1 cellular context compared by ENCODE assay signal in the genomic region with DNA sequence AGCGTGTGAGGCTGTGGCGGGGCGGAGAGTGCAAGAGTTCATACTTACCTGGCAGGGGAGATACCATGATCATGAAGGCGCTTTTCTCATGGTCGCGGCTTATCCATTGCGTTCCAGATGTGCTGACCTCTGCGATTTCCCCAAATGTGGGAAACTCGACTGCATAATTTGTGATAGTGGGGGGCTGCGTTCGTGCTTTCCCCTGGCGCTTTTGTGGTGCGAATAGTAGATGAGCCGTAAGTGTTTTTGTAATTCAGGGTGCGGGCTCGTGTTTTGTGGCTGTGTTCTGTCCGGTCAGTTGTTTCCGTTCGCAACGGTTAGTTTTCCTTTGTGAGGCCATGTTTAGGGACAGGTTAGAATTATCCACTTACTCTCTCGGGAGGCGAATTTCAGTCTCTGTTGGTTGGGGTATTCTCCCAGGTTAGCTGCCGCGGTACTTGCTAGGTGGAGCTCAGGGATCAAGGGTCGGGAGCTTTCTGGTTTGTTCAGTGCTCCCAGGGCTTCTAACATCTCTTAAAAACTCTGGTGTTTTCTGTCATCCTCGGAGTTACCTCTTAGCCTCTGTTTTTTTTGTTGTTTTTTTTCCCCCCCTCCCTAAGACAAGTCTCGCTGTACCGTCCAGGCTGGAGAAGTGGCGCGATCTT.
TF ChIP-seq lines count a peak whose summit lies in the region.
"Not testable (repeated sequence)": the region's sequence is repeated elsewhere in the genome, so short reads cannot be mapped to it uniquely, and the experiment has no call there.

No MANE protein-coding gene starts in this region.

TF ChIP-seq in HepG2, 621 proteins besides CTCF, POLR2A, EP300 and RAD21 (continued from another document):
- TF ChIP-seq, protein P1, sequence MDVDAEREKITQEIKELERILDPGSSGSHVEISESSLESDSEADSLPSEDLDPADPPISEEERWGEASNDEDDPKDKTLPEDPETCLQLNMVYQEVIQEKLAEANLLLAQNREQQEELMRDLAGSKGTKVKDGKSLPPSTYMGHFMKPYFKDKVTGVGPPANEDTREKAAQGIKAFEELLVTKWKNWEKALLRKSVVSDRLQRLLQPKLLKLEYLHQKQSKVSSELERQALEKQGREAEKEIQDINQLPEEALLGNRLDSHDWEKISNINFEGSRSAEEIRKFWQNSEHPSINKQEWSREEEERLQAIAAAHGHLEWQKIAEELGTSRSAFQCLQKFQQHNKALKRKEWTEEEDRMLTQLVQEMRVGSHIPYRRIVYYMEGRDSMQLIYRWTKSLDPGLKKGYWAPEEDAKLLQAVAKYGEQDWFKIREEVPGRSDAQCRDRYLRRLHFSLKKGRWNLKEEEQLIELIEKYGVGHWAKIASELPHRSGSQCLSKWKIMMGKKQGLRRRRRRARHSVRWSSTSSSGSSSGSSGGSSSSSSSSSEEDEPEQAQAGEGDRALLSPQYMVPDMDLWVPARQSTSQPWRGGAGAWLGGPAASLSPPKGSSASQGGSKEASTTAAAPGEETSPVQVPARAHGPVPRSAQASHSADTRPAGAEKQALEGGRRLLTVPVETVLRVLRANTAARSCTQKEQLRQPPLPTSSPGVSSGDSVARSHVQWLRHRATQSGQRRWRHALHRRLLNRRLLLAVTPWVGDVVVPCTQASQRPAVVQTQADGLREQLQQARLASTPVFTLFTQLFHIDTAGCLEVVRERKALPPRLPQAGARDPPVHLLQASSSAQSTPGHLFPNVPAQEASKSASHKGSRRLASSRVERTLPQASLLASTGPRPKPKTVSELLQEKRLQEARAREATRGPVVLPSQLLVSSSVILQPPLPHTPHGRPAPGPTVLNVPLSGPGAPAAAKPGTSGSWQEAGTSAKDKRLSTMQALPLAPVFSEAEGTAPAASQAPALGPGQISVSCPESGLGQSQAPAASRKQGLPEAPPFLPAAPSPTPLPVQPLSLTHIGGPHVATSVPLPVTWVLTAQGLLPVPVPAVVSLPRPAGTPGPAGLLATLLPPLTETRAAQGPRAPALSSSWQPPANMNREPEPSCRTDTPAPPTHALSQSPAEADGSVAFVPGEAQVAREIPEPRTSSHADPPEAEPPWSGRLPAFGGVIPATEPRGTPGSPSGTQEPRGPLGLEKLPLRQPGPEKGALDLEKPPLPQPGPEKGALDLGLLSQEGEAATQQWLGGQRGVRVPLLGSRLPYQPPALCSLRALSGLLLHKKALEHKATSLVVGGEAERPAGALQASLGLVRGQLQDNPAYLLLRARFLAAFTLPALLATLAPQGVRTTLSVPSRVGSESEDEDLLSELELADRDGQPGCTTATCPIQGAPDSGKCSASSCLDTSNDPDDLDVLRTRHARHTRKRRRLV (CRISPR knock-in tag; IDR thresholded peaks at IDR 0.05) = peak; percentile 99
- peak; percentile 41; the same call in 1 of the 2 replicates for TF ChIP-seq MED13 (CRISPR knock-in tag; IDR thresholded peaks at IDR 0.05)
- TF ChIP-seq POLR2AphosphoS5 (IDR thresholded peaks at IDR 0.05; ENCODE audit: low read depth, low read length) = peak; percentile 90
- TF ChIP-seq RARA (CRISPR knock-in tag; IDR thresholded peaks at IDR 0.05) = 0 out of 2 replicates have a peak, but pooled peaks have one; percentile 11
- TF ChIP-seq, protein P2, sequence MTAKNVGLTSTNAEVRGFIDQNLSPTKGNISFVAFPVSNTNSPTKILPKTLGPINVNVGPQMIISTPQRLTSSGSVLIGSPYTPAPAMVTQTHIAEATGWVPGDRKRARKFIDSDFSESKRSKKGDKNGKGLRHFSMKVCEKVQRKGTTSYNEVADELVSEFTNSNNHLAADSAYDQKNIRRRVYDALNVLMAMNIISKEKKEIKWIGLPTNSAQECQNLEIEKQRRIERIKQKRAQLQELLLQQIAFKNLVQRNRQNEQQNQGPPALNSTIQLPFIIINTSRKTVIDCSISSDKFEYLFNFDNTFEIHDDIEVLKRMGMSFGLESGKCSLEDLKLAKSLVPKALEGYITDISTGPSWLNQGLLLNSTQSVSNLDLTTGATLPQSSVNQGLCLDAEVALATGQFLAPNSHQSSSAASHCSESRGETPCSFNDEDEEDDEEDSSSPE (CRISPR knock-in tag; IDR thresholded peaks at IDR 0.05) = 0 out of 2 replicates have a peak, but pooled peaks have one; percentile 20
- TF ChIP-seq MAZ (IDR thresholded peaks at IDR 0.05; ENCODE audit: borderline replicate concordance, low read depth, low read length) = peak; percentile 30; the same call in 1 of the 2 replicates
- not testable (repeated sequence) for TF ChIP-seq MAZ (CRISPR knock-in tag; IDR thresholded peaks at IDR 0.05; ENCODE audit: low read depth); NONO (IDR thresholded peaks at IDR 0.05)
- 0 out of 2 replicates have a peak, but pooled peaks have one; percentile 31 for TF ChIP-seq ARNT2 (CRISPR knock-in tag; IDR thresholded peaks at IDR 0.05; ENCODE audit: low read depth)
- peak; percentile 48; the same call in 1 of the 2 replicates for TF ChIP-seq NKX3-1 (CRISPR knock-in tag; IDR thresholded peaks at IDR 0.05)
- peak; percentile 44; the same call in 1 of the 2 replicates for TF ChIP-seq NONO (CRISPR knock-in tag; conservative IDR thresholded peaks at IDR 0.05)
- TF ChIP-seq, protein P3, sequence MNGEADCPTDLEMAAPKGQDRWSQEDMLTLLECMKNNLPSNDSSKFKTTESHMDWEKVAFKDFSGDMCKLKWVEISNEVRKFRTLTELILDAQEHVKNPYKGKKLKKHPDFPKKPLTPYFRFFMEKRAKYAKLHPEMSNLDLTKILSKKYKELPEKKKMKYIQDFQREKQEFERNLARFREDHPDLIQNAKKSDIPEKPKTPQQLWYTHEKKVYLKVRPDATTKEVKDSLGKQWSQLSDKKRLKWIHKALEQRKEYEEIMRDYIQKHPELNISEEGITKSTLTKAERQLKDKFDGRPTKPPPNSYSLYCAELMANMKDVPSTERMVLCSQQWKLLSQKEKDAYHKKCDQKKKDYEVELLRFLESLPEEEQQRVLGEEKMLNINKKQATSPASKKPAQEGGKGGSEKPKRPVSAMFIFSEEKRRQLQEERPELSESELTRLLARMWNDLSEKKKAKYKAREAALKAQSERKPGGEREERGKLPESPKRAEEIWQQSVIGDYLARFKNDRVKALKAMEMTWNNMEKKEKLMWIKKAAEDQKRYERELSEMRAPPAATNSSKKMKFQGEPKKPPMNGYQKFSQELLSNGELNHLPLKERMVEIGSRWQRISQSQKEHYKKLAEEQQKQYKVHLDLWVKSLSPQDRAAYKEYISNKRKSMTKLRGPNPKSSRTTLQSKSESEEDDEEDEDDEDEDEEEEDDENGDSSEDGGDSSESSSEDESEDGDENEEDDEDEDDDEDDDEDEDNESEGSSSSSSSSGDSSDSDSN (CRISPR knock-in tag; IDR thresholded peaks at IDR 0.05) = 0 out of 2 replicates have a peak, but pooled peaks have one; percentile 31
- TF ChIP-seq ZNF878 (CRISPR knock-in tag; IDR thresholded peaks at IDR 0.05) = 0 out of 2 replicates have a peak, but pooled peaks have one; percentile 24
- TF ChIP-seq MAFK (conservative IDR thresholded peaks at IDR 0.05 in 1 of 2, IDR thresholded peaks at IDR 0.05 in 1 of 2; ENCODE audit: low read length in 2 of 2) = peak; percentile 92 to 95
- TF ChIP-seq, protein P4, sequence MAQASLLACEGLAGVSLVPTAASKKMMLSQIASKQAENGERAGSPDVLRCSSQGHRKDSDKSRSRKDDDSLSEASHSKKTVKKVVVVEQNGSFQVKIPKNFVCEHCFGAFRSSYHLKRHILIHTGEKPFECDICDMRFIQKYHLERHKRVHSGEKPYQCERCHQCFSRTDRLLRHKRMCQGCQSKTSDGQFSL (CRISPR knock-in tag; IDR thresholded peaks at IDR 0.05) = peak; percentile 63; the same call in 1 of the 2 replicates
- TF ChIP-seq, protein P5, sequence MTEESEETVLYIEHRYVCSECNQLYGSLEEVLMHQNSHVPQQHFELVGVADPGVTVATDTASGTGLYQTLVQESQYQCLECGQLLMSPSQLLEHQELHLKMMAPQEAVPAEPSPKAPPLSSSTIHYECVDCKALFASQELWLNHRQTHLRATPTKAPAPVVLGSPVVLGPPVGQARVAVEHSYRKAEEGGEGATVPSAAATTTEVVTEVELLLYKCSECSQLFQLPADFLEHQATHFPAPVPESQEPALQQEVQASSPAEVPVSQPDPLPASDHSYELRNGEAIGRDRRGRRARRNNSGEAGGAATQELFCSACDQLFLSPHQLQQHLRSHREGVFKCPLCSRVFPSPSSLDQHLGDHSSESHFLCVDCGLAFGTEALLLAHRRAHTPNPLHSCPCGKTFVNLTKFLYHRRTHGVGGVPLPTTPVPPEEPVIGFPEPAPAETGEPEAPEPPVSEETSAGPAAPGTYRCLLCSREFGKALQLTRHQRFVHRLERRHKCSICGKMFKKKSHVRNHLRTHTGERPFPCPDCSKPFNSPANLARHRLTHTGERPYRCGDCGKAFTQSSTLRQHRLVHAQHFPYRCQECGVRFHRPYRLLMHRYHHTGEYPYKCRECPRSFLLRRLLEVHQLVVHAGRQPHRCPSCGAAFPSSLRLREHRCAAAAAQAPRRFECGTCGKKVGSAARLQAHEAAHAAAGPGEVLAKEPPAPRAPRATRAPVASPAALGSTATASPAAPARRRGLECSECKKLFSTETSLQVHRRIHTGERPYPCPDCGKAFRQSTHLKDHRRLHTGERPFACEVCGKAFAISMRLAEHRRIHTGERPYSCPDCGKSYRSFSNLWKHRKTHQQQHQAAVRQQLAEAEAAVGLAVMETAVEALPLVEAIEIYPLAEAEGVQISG (CRISPR knock-in tag; IDR thresholded peaks at IDR 0.05) = peak; percentile 46; the same call in 1 of the 2 replicates
- TF ChIP-seq CBX1 (IDR thresholded peaks at IDR 0.05; ENCODE audit: low read depth) = peak; percentile 90
- TF ChIP-seq MAFF (IDR thresholded peaks at IDR 0.05; ENCODE audit: low read depth, low read length) = peak; percentile 90
- 0 out of 2 replicates have a peak, but pooled peaks have one; percentile 64 for TF ChIP-seq HOXA5 (CRISPR knock-in tag; IDR thresholded peaks at IDR 0.05)
- TF ChIP-seq, protein P6, sequence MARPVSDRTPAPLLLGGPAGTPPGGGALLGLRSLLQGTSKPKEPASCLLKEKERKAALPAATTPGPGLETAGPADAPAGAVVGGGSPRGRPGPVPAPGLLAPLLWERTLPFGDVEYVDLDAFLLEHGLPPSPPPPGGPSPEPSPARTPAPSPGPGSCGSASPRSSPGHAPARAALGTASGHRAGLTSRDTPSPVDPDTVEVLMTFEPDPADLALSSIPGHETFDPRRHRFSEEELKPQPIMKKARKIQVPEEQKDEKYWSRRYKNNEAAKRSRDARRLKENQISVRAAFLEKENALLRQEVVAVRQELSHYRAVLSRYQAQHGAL (CRISPR knock-in tag; IDR thresholded peaks at IDR 0.05; ENCODE audit: not compliant biosample characterization) = peak; percentile 35
- peak; percentile 90 for TF ChIP-seq POLR2AphosphoS2 (IDR thresholded peaks at IDR 0.05; ENCODE audit: low read depth, low read length)
- peak; percentile 70 for TF ChIP-seq ZNF143 (CRISPR knock-in tag; IDR thresholded peaks at IDR 0.05)
- peak; percentile 85; the same call in 1 of the 2 replicates for TF ChIP-seq GATA4 (IDR thresholded peaks at IDR 0.05; ENCODE audit: borderline replicate concordance, low read depth)
- TF ChIP-seq, protein P7, sequence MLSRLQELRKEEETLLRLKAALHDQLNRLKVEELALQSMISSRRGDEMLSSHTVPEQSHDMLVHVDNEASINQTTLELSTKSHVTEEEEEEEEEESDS (CRISPR knock-in tag; IDR thresholded peaks at IDR 0.05; ENCODE audit: borderline replicate concordance) = peak; percentile 98
- TF ChIP-seq MED1 (CRISPR knock-in tag; IDR thresholded peaks at IDR 0.05) = peak; percentile 79
- TF ChIP-seq ATF7-NPFF (CRISPR knock-in tag; IDR thresholded peaks at IDR 0.05; ENCODE audit: low read depth) = peak; percentile 37; the same call in 1 of the 2 replicates
- 0 out of 2 replicates have a peak, but pooled peaks have one; percentile 31 for TF ChIP-seq ISL2 (CRISPR knock-in tag; IDR thresholded peaks at IDR 0.05)
- TF ChIP-seq SNAPC2 (CRISPR knock-in tag; IDR thresholded peaks at IDR 0.05) = peak; percentile 99
- TF ChIP-seq GABPB1 (CRISPR knock-in tag; IDR thresholded peaks at IDR 0.05) = 0 out of 2 replicates have a peak, but pooled peaks have one; percentile 2
- TF ChIP-seq, protein P8, sequence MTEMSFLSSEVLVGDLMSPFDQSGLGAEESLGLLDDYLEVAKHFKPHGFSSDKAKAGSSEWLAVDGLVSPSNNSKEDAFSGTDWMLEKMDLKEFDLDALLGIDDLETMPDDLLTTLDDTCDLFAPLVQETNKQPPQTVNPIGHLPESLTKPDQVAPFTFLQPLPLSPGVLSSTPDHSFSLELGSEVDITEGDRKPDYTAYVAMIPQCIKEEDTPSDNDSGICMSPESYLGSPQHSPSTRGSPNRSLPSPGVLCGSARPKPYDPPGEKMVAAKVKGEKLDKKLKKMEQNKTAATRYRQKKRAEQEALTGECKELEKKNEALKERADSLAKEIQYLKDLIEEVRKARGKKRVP (CRISPR knock-in tag; IDR thresholded peaks at IDR 0.05) = peak; percentile 21 to 76; a peak in 2 of 4 replicates
- 0 out of 2 replicates have a peak, but pooled peaks have one; percentile 26 for TF ChIP-seq SP4 (CRISPR knock-in tag; IDR thresholded peaks at IDR 0.05)
- peak; percentile 14; the same call in 1 of the 2 replicates for TF ChIP-seq SALL1 (CRISPR knock-in tag; IDR thresholded peaks at IDR 0.05)
- TF ChIP-seq SAP130 (CRISPR knock-in tag; IDR thresholded peaks at IDR 0.05; ENCODE audit: low read depth) = 0 out of 2 replicates have a peak, but pooled peaks have one; percentile 12
- TF ChIP-seq POLR2G (IDR thresholded peaks at IDR 0.05; ENCODE audit: low read depth, low read length) = peak; percentile 89
